In the genomic region with DNA sequence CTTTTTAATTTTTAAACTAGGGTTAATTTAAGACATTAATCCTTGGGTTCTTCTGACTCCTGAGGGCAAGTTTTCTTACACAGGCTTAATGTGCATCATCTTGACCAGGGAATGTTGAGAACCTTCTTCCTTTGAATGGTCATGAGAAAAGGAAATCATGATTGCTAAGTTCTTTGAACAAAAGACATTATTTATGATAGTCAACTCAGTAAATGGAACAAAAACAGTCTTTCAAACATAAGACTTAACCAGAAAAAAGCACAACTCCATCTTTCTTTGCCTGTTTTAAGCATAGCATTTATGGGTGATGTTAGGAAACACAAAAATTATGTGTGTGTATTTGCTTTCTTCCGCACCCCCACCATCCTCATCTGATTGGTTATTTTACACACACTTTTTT, we compare ENCODE assay signal across 2 cellular contexts.
TF ChIP-seq lines count a peak whose summit lies in the region.

No MANE protein-coding gene starts in this region.

TF ChIP-seq in liver, 16 proteins besides CTCF, POLR2A, EP300 and RAD21:
- no peak for TF ChIP-seq RXRA (IDR thresholded peaks at IDR 0.05)
- no peak for TF ChIP-seq HNF4A (conservative IDR thresholded peaks at IDR 0.05)
- no peak for TF ChIP-seq EGR1 (IDR thresholded peaks at IDR 0.05; ENCODE audit: low read depth in 2 of 2)
- TF ChIP-seq, protein P1, sequence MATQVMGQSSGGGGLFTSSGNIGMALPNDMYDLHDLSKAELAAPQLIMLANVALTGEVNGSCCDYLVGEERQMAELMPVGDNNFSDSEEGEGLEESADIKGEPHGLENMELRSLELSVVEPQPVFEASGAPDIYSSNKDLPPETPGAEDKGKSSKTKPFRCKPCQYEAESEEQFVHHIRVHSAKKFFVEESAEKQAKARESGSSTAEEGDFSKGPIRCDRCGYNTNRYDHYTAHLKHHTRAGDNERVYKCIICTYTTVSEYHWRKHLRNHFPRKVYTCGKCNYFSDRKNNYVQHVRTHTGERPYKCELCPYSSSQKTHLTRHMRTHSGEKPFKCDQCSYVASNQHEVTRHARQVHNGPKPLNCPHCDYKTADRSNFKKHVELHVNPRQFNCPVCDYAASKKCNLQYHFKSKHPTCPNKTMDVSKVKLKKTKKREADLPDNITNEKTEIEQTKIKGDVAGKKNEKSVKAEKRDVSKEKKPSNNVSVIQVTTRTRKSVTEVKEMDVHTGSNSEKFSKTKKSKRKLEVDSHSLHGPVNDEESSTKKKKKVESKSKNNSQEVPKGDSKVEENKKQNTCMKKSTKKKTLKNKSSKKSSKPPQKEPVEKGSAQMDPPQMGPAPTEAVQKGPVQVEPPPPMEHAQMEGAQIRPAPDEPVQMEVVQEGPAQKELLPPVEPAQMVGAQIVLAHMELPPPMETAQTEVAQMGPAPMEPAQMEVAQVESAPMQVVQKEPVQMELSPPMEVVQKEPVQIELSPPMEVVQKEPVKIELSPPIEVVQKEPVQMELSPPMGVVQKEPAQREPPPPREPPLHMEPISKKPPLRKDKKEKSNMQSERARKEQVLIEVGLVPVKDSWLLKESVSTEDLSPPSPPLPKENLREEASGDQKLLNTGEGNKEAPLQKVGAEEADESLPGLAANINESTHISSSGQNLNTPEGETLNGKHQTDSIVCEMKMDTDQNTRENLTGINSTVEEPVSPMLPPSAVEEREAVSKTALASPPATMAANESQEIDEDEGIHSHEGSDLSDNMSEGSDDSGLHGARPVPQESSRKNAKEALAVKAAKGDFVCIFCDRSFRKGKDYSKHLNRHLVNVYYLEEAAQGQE (IDR thresholded peaks at IDR 0.05), result no peak
- no peak for TF ChIP-seq NR2F2 (IDR thresholded peaks at IDR 0.05)
- no peak for TF ChIP-seq TAF1 (conservative IDR thresholded peaks at IDR 0.05)
- no peak for TF ChIP-seq FOXA1 (IDR thresholded peaks at IDR 0.05)

TF ChIP-seq in HepG2, 621 proteins besides CTCF, POLR2A, EP300 and RAD21:
- TF ChIP-seq GPN1 (CRISPR knock-in tag; IDR thresholded peaks at IDR 0.05; ENCODE audit: borderline replicate concordance), result no peak
- TF ChIP-seq BHLHE40 (IDR thresholded peaks at IDR 0.05; ENCODE audit: low read length), result no peak
- TF ChIP-seq FOXO1 (CRISPR knock-in tag; IDR thresholded peaks at IDR 0.05), result no peak
- TF ChIP-seq ZNF354B (CRISPR knock-in tag; IDR thresholded peaks at IDR 0.05), result no peak
- TF ChIP-seq NFYB (CRISPR knock-in tag; IDR thresholded peaks at IDR 0.05), result no peak
- TF ChIP-seq SALL1 (CRISPR knock-in tag; IDR thresholded peaks at IDR 0.05), result no peak
